18 cellular contexts compared by ENCODE assay signal in genomic region chr7:27237735-27238334, GRCh38. TPM values are rescaled to one million over a fixed set of nuclear protein-coding genes. Genes with fewer than 3 reads are reported as not detected.
DNase-seq lines count a peak whose midpoint lies in the region; ATAC-seq, FAIRE-seq and TF ChIP-seq lines count a peak whose summit lies in the region.
"Had no signal": no experiment of that assay in that cellular context is flagged by ENCODE, and none has a peak within 500 bp of the region (broad histone marks: within the 10 kb centered on the region; RNA-seq: fewer than 3 reads in every experiment).

No MANE protein-coding gene starts in this region.

- no peak for FAIRE-seq in endothelial cell of umbilical vein (lab: Jason Lieb, UNC)
- FAIRE-seq: G401.6, TTC549 had no signal

- intact Hi-C loops in activated CD4-positive, alpha-beta T cell treated with anti-CD3 and anti-CD28 coated beads for 36 hours (cut with DNase I, micrococcal nuclease), result no loop called here
- intact Hi-C loops in endothelial cell of umbilical vein (cut with micrococcal nuclease), result loop anchor here (2.0 kb wide), 1 partner anchor 37 kb away; the partner anchor contains the start of gene HOXA13

- TF ChIP-seq POLR2A in NB4 (IDR thresholded peaks at IDR 0.05; ENCODE audit: extremely low read depth, insufficient read length) (no peak), endothelial cell of umbilical vein (IDR thresholded peaks at IDR 0.05; ENCODE audit: low read depth, low read length) (no peak)

- POLR2A ChIA-PET in activated CD4-positive, alpha-beta T cell treated with anti-CD3 and anti-CD28 coated beads for 36 hours (lab: Charles Lee), result no interaction called here
- POLR2A ChIA-PET in activated CD4-positive, alpha-beta T cell treated with anti-CD3 and anti-CD28 coated beads, Interleukin-2, amount 10 ng/mL, durations not matched to agents 7 days and 5 days (lab: Charles Lee), result no interaction called here
- POLR2A ChIA-PET in endothelial cell of umbilical vein (lab: Charles Lee), result no interaction called here

- peaks cover 17% of the 10 kb centered on the region for H3K4me1 Mint-ChIP-seq in activated CD4-positive, alpha-beta T cell treated with anti-CD3 and anti-CD28 coated beads for 36 hours
- peaks cover 14% of the 10 kb centered on the region for H3K4me1 Mint-ChIP-seq in activated CD4-positive, alpha-beta T cell treated with anti-CD3 and anti-CD28 coated beads, Interleukin-2, amount 10 ng/mL, durations not matched to agents 7 days and 5 days
- H3K4me1 Mint-ChIP-seq in stimulated activated effector memory CD8-positive, alpha-beta T cell treated with anti-CD3 and anti-CD28 coated beads, Interleukin-12 subunit alpha, Interleukin-12 subunit beta, amount 100 ng/mL, for 72 hours, result peaks cover 14% of the 10 kb centered on the region
- peaks cover 21% of the 10 kb centered on the region for H3K4me1 Mint-ChIP-seq in chondrocyte (ENCODE audit: low read depth)

- peak; percentile 77 for ATAC-seq in activated CD4-positive, alpha-beta T cell treated with anti-CD3 and anti-CD28 coated beads for 36 hours
- peak; percentile 75 for ATAC-seq in stimulated activated effector memory CD8-positive, alpha-beta T cell treated with anti-CD3 and anti-CD28 coated beads, Interleukin-12 subunit alpha, Interleukin-12 subunit beta, amount 100 ng/mL, for 72 hours
- ATAC-seq: HCT116, upper lobe of right lung had no signal

- H3K4me1 ChIP-seq in endothelial cell of umbilical vein (ENCODE audit: control insufficient read depth, extremely low read depth, insufficient read depth, low read length), result peaks cover 12% of the 10 kb centered on the region

- H3K27ac ChIP-seq in endothelial cell of umbilical vein (ENCODE audit: insufficient read depth, low read depth, low read length), result no peak overlapping the region
- H3K27ac ChIP-seq: left ventricle myocardium inferior, upper lobe of right lung had no signal

- H3K9ac ChIP-seq in endothelial cell of umbilical vein (replicated peaks; ENCODE audit: extremely low read depth, insufficient read depth, low read length), result no peak overlapping the region

- no peaks in the 10 kb centered on the region for H3K9me1 ChIP-seq in endothelial cell of umbilical vein (replicated peaks; ENCODE audit: control insufficient read depth, extremely low read depth, insufficient read depth, low read length)

- H3K4me3 ChIP-seq in NB4 (ENCODE audit: low read depth, low read length) (no peak overlapping the region), endothelial cell of umbilical vein (replicated peaks in 1 of 3; ENCODE audit: insufficient read depth in 1 of 3, low read depth in 1 of 3, low read length in 3 of 3) (no peak overlapping the region)
- H3K4me3 ChIP-seq: left ventricle myocardium inferior, upper lobe of right lung had no signal

- H3K9me3 Mint-ChIP-seq in activated CD4-positive, alpha-beta T cell treated with anti-CD3 and anti-CD28 coated beads for 36 hours (ENCODE audit: low read depth), result no peaks in the 10 kb centered on the region
- no peaks in the 10 kb centered on the region for H3K9me3 Mint-ChIP-seq in activated CD4-positive, alpha-beta T cell treated with anti-CD3 and anti-CD28 coated beads, Interleukin-2, amount 10 ng/mL, durations not matched to agents 7 days and 5 days
- no peaks in the 10 kb centered on the region for H3K9me3 Mint-ChIP-seq in stimulated activated effector memory CD8-positive, alpha-beta T cell treated with anti-CD3 and anti-CD28 coated beads, Interleukin-12 subunit alpha, Interleukin-12 subunit beta, amount 100 ng/mL, for 72 hours
- no peaks in the 10 kb centered on the region for H3K9me3 Mint-ChIP-seq in chondrocyte (ENCODE audit: low read depth)

- TF ChIP-seq CTCF in NB4 (IDR thresholded peaks at IDR 0.05; ENCODE audit: low read depth, low read length) (no peak), endothelial cell of umbilical vein (IDR thresholded peaks at IDR 0.05; ENCODE audit: extremely low read depth in 1 of 2, insufficient read depth in 1 of 2, low read depth in 1 of 2, low read length in 2 of 2) (no peak), chondrocyte (IDR thresholded peaks at IDR 0.05) (no peak)

- H3K4me3 Mint-ChIP-seq in activated CD4-positive, alpha-beta T cell treated with anti-CD3 and anti-CD28 coated beads for 36 hours, result no peak overlapping the region
- H3K4me3 Mint-ChIP-seq in activated CD4-positive, alpha-beta T cell treated with anti-CD3 and anti-CD28 coated beads, Interleukin-2, amount 10 ng/mL, durations not matched to agents 7 days and 5 days, result no peak overlapping the region
- H3K4me3 Mint-ChIP-seq in stimulated activated effector memory CD8-positive, alpha-beta T cell treated with anti-CD3 and anti-CD28 coated beads, Interleukin-12 subunit alpha, Interleukin-12 subunit beta, amount 100 ng/mL, for 72 hours, result no peak overlapping the region
- H3K4me3 Mint-ChIP-seq in chondrocyte (ENCODE audit: unreplicated experiment), result no peak overlapping the region

- peaks cover 69% of the 10 kb centered on the region for H3K27me3 Mint-ChIP-seq in activated CD4-positive, alpha-beta T cell treated with anti-CD3 and anti-CD28 coated beads for 36 hours
- H3K27me3 Mint-ChIP-seq in activated CD4-positive, alpha-beta T cell treated with anti-CD3 and anti-CD28 coated beads, Interleukin-2, amount 10 ng/mL, durations not matched to agents 7 days and 5 days, result peaks cover 88% of the 10 kb centered on the region
- H3K27me3 Mint-ChIP-seq in chondrocyte (ENCODE audit: low read depth), result peaks cover 84% of the 10 kb centered on the region

- CTCF ChIA-PET in activated CD4-positive, alpha-beta T cell treated with anti-CD3 and anti-CD28 coated beads for 36 hours (lab: Charles Lee), result interaction anchor here (0.6 to 1.4 kb wide), 4 partner anchors 10 to 809 kb away, joined by 3 to 4 read pairs (median 4); no protein-coding TSS in a partner anchor
- CTCF ChIA-PET in activated CD4-positive, alpha-beta T cell treated with anti-CD3 and anti-CD28 coated beads, Interleukin-2, amount 10 ng/mL, durations not matched to agents 7 days and 5 days (lab: Charles Lee), result interaction anchor here (0.8 to 1.1 kb wide), 2 partner anchors 77 to 87 kb away, joined by 3 read pairs; no protein-coding TSS in a partner anchor
- CTCF ChIA-PET in endothelial cell of umbilical vein (lab: Charles Lee), result interaction anchor here (0.6 to 1.5 kb wide), 4 partner anchors 28 to 841 kb away, joined by 3 to 4 read pairs (median 3); no protein-coding TSS in a partner anchor

- dilution Hi-C loops in endothelial cell of umbilical vein (cut with MboI; ENCODE audit: extremely low pct_ligation_motif_present, low sequenced_read_pairs), result no loop called here

- H3K36me3 ChIP-seq in endothelial cell of umbilical vein (ENCODE audit: control insufficient read depth in 2 of 2, extremely low read depth in 1 of 2, insufficient read depth in 2 of 2, low read length in 2 of 2), result no peaks in the 10 kb centered on the region
- H3K36me3 ChIP-seq: left ventricle myocardium inferior, upper lobe of right lung had no signal

- H3K9me3 ChIP-seq in endothelial cell of umbilical vein (replicated peaks; ENCODE audit: control insufficient read depth, insufficient read depth, low read length), result no peaks in the 10 kb centered on the region
- H3K9me3 ChIP-seq: left ventricle myocardium inferior, upper lobe of right lung had no signal

- no peaks in the 10 kb centered on the region for H3K79me2 ChIP-seq in endothelial cell of umbilical vein (ENCODE audit: control insufficient read depth, insufficient read depth, low read length)

- H3K36me3 Mint-ChIP-seq in activated CD4-positive, alpha-beta T cell treated with anti-CD3 and anti-CD28 coated beads for 36 hours (ENCODE audit: low read depth), result no peaks in the 10 kb centered on the region
- peaks cover 1% of the 10 kb centered on the region for H3K36me3 Mint-ChIP-seq in activated CD4-positive, alpha-beta T cell treated with anti-CD3 and anti-CD28 coated beads, Interleukin-2, amount 10 ng/mL, durations not matched to agents 7 days and 5 days (ENCODE audit: low read depth)
- peaks cover 5% of the 10 kb centered on the region for H3K36me3 Mint-ChIP-seq in stimulated activated effector memory CD8-positive, alpha-beta T cell treated with anti-CD3 and anti-CD28 coated beads, Interleukin-12 subunit alpha, Interleukin-12 subunit beta, amount 100 ng/mL, for 72 hours
- H3K36me3 Mint-ChIP-seq in chondrocyte (ENCODE audit: low read depth), result peaks cover 1% of the 10 kb centered on the region

- H3K27me3 ChIP-seq in endothelial cell of umbilical vein (ENCODE audit: control insufficient read depth in 2 of 2, insufficient read depth in 2 of 2, low read length in 2 of 2), result peaks cover 65 to 70% of the 10 kb centered on the region in 2 experiments

- no peak overlapping the region for H3K27ac Mint-ChIP-seq in activated CD4-positive, alpha-beta T cell treated with anti-CD3 and anti-CD28 coated beads for 36 hours
- H3K27ac Mint-ChIP-seq in activated CD4-positive, alpha-beta T cell treated with anti-CD3 and anti-CD28 coated beads, Interleukin-2, amount 10 ng/mL, durations not matched to agents 7 days and 5 days, result no peak overlapping the region
- H3K27ac Mint-ChIP-seq in stimulated activated effector memory CD8-positive, alpha-beta T cell treated with anti-CD3 and anti-CD28 coated beads, Interleukin-12 subunit alpha, Interleukin-12 subunit beta, amount 100 ng/mL, for 72 hours, result no peak overlapping the region
- no peak overlapping the region for H3K27ac Mint-ChIP-seq in chondrocyte (ENCODE audit: unreplicated experiment)

- no peak overlapping the region for H2AFZ ChIP-seq in endothelial cell of umbilical vein (ENCODE audit: low read depth, low read length)

- BruUV-seq in endothelial cell of umbilical vein (replicated peaks; lab: Mats Ljungman, UMichigan), result no TSS peak

- H4K20me1 ChIP-seq in endothelial cell of umbilical vein (replicated peaks; ENCODE audit: control insufficient read depth, extremely low read depth, insufficient read depth, low read length), result no peaks in the 10 kb centered on the region

- H3K4me2 ChIP-seq in endothelial cell of umbilical vein (ENCODE audit: insufficient read depth, low read length), result no peak overlapping the region

- no peak for DNase-seq in activated CD4-positive, alpha-beta T cell treated with anti-CD3 and anti-CD28 coated beads for 36 hours
- no peak for DNase-seq in activated CD4-positive, alpha-beta T cell treated with anti-CD3 and anti-CD28 coated beads, Interleukin-2, amount 10 ng/mL, durations not matched to agents 7 days and 5 days
- DNase-seq in NB4 (ENCODE audit: low read depth), result peak; percentile 80
- DNase-seq in endothelial cell of umbilical vein (ENCODE audit: low read depth, low spot score), result no peak
- DNase-seq in stimulated activated effector memory CD8-positive, alpha-beta T cell treated with anti-CD3 and anti-CD28 coated beads, Interleukin-12 subunit alpha, Interleukin-12 subunit beta, amount 100 ng/mL, for 72 hours (ENCODE audit: low spot score in 2 of 2), result no peak
- DNase-seq in DMS 273 (lab: John Stamatoyannopoulos, UW; ENCODE audit: unreplicated experiment), result no peak
- DNase-seq in OCI-M2 (lab: John Stamatoyannopoulos, UW; ENCODE audit: unreplicated experiment), result no peak
- no peak for DNase-seq in chondrocyte (ENCODE audit: low spot score)
- DNase-seq: activated T-cell treated with anti-CD3 and anti-CD28 coated beads, Interleukin-2, amount 50 U/mL, for 1 hour; left ventricle myocardium inferior; upper lobe of right lung had no signal

RNA-seq across cellular contexts. Expression of gene EVX1, which starts 4.8 kb away (rescaled TPM):
- not detected for total RNA-seq in activated CD4-positive, alpha-beta T cell treated with anti-CD3 and anti-CD28 coated beads for 36 hours
- not detected for total RNA-seq in activated CD4-positive, alpha-beta T cell treated with anti-CD3 and anti-CD28 coated beads, Interleukin-2, amount 10 ng/mL, durations not matched to agents 7 days and 5 days
- total RNA-seq in endothelial cell of umbilical vein (not detected in 2 replicates), chondrocyte (not detected in 3 replicates)
- polyA plus RNA-seq in endothelial cell of umbilical vein, result not detected in 2 replicates
- not detected in 2 replicates for polyA plus RNA-seq in endothelial cell of umbilical vein (2011; cell fraction: cytosol; rRNA removed)
- not detected in 2 replicates for polyA plus RNA-seq in endothelial cell of umbilical vein (2011; cell fraction: nucleus; rRNA removed)
- not detected in 2 replicates for polyA plus RNA-seq in endothelial cell of umbilical vein (2012)
- polyA minus RNA-seq in endothelial cell of umbilical vein, result not detected in 2 replicates
- not detected for polyA minus RNA-seq in endothelial cell of umbilical vein (2011; cell fraction: cytosol; rRNA and poly(A)+ RNA removed)
- not detected in 2 replicates for polyA minus RNA-seq in endothelial cell of umbilical vein (2011; cell fraction: nucleus; rRNA and poly(A)+ RNA removed)
- total RNA-seq: cardiac septum, fibroblast of lung, left ventricle myocardium inferior, pulmonary artery endothelial cell, upper lobe of right lung had no signal
- polyA plus RNA-seq: AG04450, fibroblast of lung had no signal

RNA-seq across cellular contexts. Expression of gene HOXA13, which starts 37.9 kb away (rescaled TPM):
- not detected for total RNA-seq in activated CD4-positive, alpha-beta T cell treated with anti-CD3 and anti-CD28 coated beads for 36 hours
- not detected for total RNA-seq in activated CD4-positive, alpha-beta T cell treated with anti-CD3 and anti-CD28 coated beads, Interleukin-2, amount 10 ng/mL, durations not matched to agents 7 days and 5 days
- total RNA-seq in endothelial cell of umbilical vein (0.09 and 0.22 TPM in 2 replicates), chondrocyte (not detected in 3 replicates)
- 0.02 TPM in 1 of 2 replicates, not detected in the other for polyA plus RNA-seq in endothelial cell of umbilical vein
- 0.01 TPM in 2 replicates for polyA plus RNA-seq in endothelial cell of umbilical vein (2011; cell fraction: cytosol; rRNA removed)
- polyA plus RNA-seq in endothelial cell of umbilical vein (2011; cell fraction: nucleus; rRNA removed), result 0.03 TPM in 1 of 2 replicates, not detected in the other
- polyA plus RNA-seq in endothelial cell of umbilical vein (2012), result not detected in 2 replicates
- not detected in 2 replicates for polyA minus RNA-seq in endothelial cell of umbilical vein
- polyA minus RNA-seq in endothelial cell of umbilical vein (2011; cell fraction: cytosol; rRNA and poly(A)+ RNA removed), result 0.72 TPM
- not detected in 2 replicates for polyA minus RNA-seq in endothelial cell of umbilical vein (2011; cell fraction: nucleus; rRNA and poly(A)+ RNA removed)
- total RNA-seq: cardiac septum, fibroblast of lung, left ventricle myocardium inferior, pulmonary artery endothelial cell, upper lobe of right lung had no signal
- polyA plus RNA-seq: AG04450, fibroblast of lung had no signal

RNA-seq across cellular contexts. Expression of gene HOXA11, which starts 52.8 kb away (rescaled TPM):
- not detected for total RNA-seq in activated CD4-positive, alpha-beta T cell treated with anti-CD3 and anti-CD28 coated beads for 36 hours
- not detected for total RNA-seq in activated CD4-positive, alpha-beta T cell treated with anti-CD3 and anti-CD28 coated beads, Interleukin-2, amount 10 ng/mL, durations not matched to agents 7 days and 5 days
- total RNA-seq in endothelial cell of umbilical vein (15.2 and 16.7 TPM in 2 replicates), chondrocyte (not detected in 3 replicates)
- 10.4 and 10.8 TPM in 2 replicates for polyA plus RNA-seq in endothelial cell of umbilical vein
- 8.2 and 9.7 TPM in 2 replicates for polyA plus RNA-seq in endothelial cell of umbilical vein (2011; cell fraction: cytosol; rRNA removed)
- 4.6 and 5.5 TPM in 2 replicates for polyA plus RNA-seq in endothelial cell of umbilical vein (2011; cell fraction: nucleus; rRNA removed)
- 11.6 TPM in 2 replicates for polyA plus RNA-seq in endothelial cell of umbilical vein (2012)
- polyA minus RNA-seq in endothelial cell of umbilical vein, result 6.6 and 8.6 TPM in 2 replicates
- 2.8 TPM for polyA minus RNA-seq in endothelial cell of umbilical vein (2011; cell fraction: cytosol; rRNA and poly(A)+ RNA removed)
- polyA minus RNA-seq in endothelial cell of umbilical vein (2011; cell fraction: nucleus; rRNA and poly(A)+ RNA removed), result 3.6 and 3.7 TPM in 2 replicates
- total RNA-seq: cardiac septum, fibroblast of lung, left ventricle myocardium inferior, pulmonary artery endothelial cell, upper lobe of right lung had no signal

Comparison
In these comparisons a context has a peak if more than half of its experiments do, and no peak if none do; other contexts are left out.
1. RNA of gene HOXA11, which starts 52.8 kb away (total RNA-seq): 15.2 to 16.7 TPM in endothelial cell of umbilical vein; not detected in activated CD4-positive, alpha-beta T cell treated with anti-CD3 and anti-CD28 coated beads for 36 hours, not detected in activated CD4-positive, alpha-beta T cell treated with anti-CD3 and anti-CD28 coated beads, Interleukin-2, amount 10 ng/mL, durations not matched to agents 7 days and 5 days and not detected in chondrocyte; every median in the first group is over 10 times any median in the second.